In the genomic region with DNA sequence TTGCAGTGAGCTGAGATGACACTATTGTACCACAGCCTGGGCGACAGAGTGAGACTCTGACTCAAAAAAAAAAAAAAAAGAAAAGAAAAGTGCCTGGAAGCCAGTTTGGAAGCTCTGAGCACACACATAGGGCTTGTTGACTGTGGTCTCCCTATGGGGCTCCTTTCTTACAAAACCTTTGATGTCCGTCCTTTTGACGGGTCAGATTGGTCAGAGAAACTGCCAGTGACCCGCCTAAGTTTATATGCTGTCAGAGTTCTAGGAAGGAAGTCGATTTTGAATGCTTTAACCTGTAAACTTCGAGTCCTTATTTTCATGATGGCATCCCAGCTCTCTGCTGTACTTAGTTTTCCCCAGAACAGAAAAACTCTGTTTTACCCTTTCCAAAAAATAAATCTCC, we compare ENCODE assay signal across 27 cellular contexts.
"Had no signal": no experiment of that assay in that cellular context is flagged by ENCODE, and none has a peak within 500 bp of the region (broad histone marks: within the 10 kb centered on the region; RNA-seq: fewer than 3 reads in every experiment).

No MANE protein-coding gene starts in this region.

- H3K27me3 Mint-ChIP-seq: naive B cell; natural killer cell treated with Interleukin-12 subunit alpha and Interleukin-12 subunit beta and Interleukin-15 and Interleukin-18, amount 100 ng/mL, for 72 hours; progenitor cell of endocrine pancreas; stimulated activated naive B cell treated with anti-CD40 and anti-IgM and Interleukin-4, amounts not matched to agents 10 μg/mL and 1 μg/mL and 100 μg/mL, for 72 hours; stimulated activated naive CD8-positive, alpha-beta T cell treated with anti-CD3 and anti-CD28 coated beads, Interleukin-15, Interleukin-2, amounts not matched to agents 100 ng/mL and 50 ng/mL, for 24 hours had no signal

- H3K4me3 ChIP-seq: esophagus muscularis mucosa, gastroesophageal sphincter, lung, mucosa of descending colon, neural progenitor cell, skin epidermis, thoracic aorta, tibial nerve, upper lobe of right lung, uterus had no signal

- H3K27ac Mint-ChIP-seq: endodermal cell; naive B cell; natural killer cell treated with Interleukin-12 subunit alpha and Interleukin-12 subunit beta and Interleukin-15 and Interleukin-18, amount 100 ng/mL, for 72 hours; progenitor cell of endocrine pancreas; stimulated activated naive B cell treated with anti-CD40 and anti-IgM and Interleukin-4, amounts not matched to agents 10 μg/mL and 1 μg/mL and 100 μg/mL, for 72 hours; stimulated activated naive CD8-positive, alpha-beta T cell treated with anti-CD3 and anti-CD28 coated beads, Interleukin-15, Interleukin-2, amounts not matched to agents 100 ng/mL and 50 ng/mL, for 24 hours had no signal

- H3K4me2 ChIP-seq: neural progenitor cell had no signal

- H3K4me3 Mint-ChIP-seq: endodermal cell; mesothelial cell of epicardium; natural killer cell treated with Interleukin-12 subunit alpha and Interleukin-12 subunit beta and Interleukin-15 and Interleukin-18, amount 100 ng/mL, for 72 hours; neural progenitor cell; stimulated activated naive B cell treated with anti-CD40 and anti-IgM and Interleukin-4, amounts not matched to agents 10 μg/mL and 1 μg/mL and 100 μg/mL, for 72 hours; stimulated activated naive CD8-positive, alpha-beta T cell treated with anti-CD3 and anti-CD28 coated beads, Interleukin-15, Interleukin-2, amounts not matched to agents 100 ng/mL and 50 ng/mL, for 24 hours had no signal

- H3K36me3 ChIP-seq: neural progenitor cell, thoracic aorta, upper lobe of right lung, uterus had no signal

- H3K27me3 ChIP-seq: esophagus muscularis mucosa, foreskin keratinocyte, gastroesophageal sphincter, neural progenitor cell, tibial nerve, upper lobe of right lung, uterus had no signal

- ATAC-seq: foreskin keratinocyte; gastroesophageal sphincter; left colon; mucosa of descending colon; stimulated activated naive B cell treated with anti-CD40 and anti-IgM and Interleukin-4, amounts not matched to agents 10 μg/mL and 1 μg/mL and 100 μg/mL, for 72 hours; upper lobe of right lung had no signal

- H3K9me3 Mint-ChIP-seq: endodermal cell; immature natural killer cell; mesothelial cell of epicardium; naive B cell; natural killer cell treated with Interleukin-12 subunit alpha and Interleukin-12 subunit beta and Interleukin-15 and Interleukin-18, amount 100 ng/mL, for 72 hours; neural progenitor cell; stimulated activated naive B cell treated with anti-CD40 and anti-IgM and Interleukin-4, amounts not matched to agents 10 μg/mL and 1 μg/mL and 100 μg/mL, for 72 hours; stimulated activated naive CD8-positive, alpha-beta T cell treated with anti-CD3 and anti-CD28 coated beads, Interleukin-15, Interleukin-2, amounts not matched to agents 100 ng/mL and 50 ng/mL, for 24 hours had no signal

- H3K9me3 ChIP-seq: esophagus muscularis mucosa, gastroesophageal sphincter, mucosa of descending colon, thoracic aorta, tibial nerve, upper lobe of right lung, uterus had no signal

- DNase-seq: effector CD8-positive, alpha-beta T cell; endodermal cell; foreskin keratinocyte; immature natural killer cell; islet precursor cell; kidney glomerular epithelial cell; left colon; mesenchymal stem cell; mucosa of descending colon; naive B cell; stimulated activated CD4-positive, alpha-beta T cell treated with anti-CD3 and anti-CD28 coated beads, Interleukin-15, amount 100 ng/mL, for 24 hours; stimulated activated CD4-positive, alpha-beta T cell treated with anti-CD3 and anti-CD28 coated beads, Interleukin-2, amount 100 ng/mL, for 48 hours; stimulated activated naive B cell treated with anti-CD40 and anti-IgM and Interleukin-4, amounts not matched to agents 10 μg/mL and 1 μg/mL and 100 μg/mL, for 72 hours; upper lobe of right lung; uterus had no signal

- H3K4me1 ChIP-seq: esophagus muscularis mucosa, foreskin keratinocyte, gastroesophageal sphincter, parathyroid adenoma, tibial nerve, upper lobe of right lung, uterus had no signal

- H3K4me1 Mint-ChIP-seq: naive B cell; stimulated activated naive B cell treated with anti-CD40 and anti-IgM and Interleukin-4, amounts not matched to agents 10 μg/mL and 1 μg/mL and 100 μg/mL, for 72 hours had no signal

- H3K36me3 Mint-ChIP-seq: mesothelial cell of epicardium; natural killer cell treated with Interleukin-12 subunit alpha and Interleukin-12 subunit beta and Interleukin-15 and Interleukin-18, amount 100 ng/mL, for 72 hours had no signal

- H3K27ac ChIP-seq: esophagus muscularis mucosa, foreskin keratinocyte, gastroesophageal sphincter, neural progenitor cell, parathyroid adenoma, skin epidermis, thoracic aorta, tibial nerve, upper lobe of right lung, uterus had no signal

- H3K9ac ChIP-seq: neural progenitor cell, parathyroid adenoma had no signal
